ENCODE assay signal across 21 cellular contexts in genomic region chr1:208084220-208084619, GRCh38.
"Had no signal": no experiment of that assay in that cellular context is flagged by ENCODE, and none has a peak within 500 bp of the region (broad histone marks: within the 10 kb centered on the region; RNA-seq: fewer than 3 reads in every experiment).

No MANE protein-coding gene starts in this region.

- H3K27me3 ChIP-seq: MG63 had no signal

- H3K9me3 ChIP-seq: MG63 had no signal

- H3K27me3 Mint-ChIP-seq: activated CD8-positive, alpha-beta T cell treated with anti-CD3 and anti-CD28 coated beads for 36 hours; activated naive CD8-positive, alpha-beta T cell treated with anti-CD3 and anti-CD28 coated beads for 36 hours had no signal

- H3K36me3 Mint-ChIP-seq: activated naive CD4-positive, alpha-beta T cell treated with anti-CD3 and anti-CD28 coated beads, Interleukin-2, amount 10 ng/mL, durations not matched to agents 7 days and 5 days; activated naive CD8-positive, alpha-beta T cell treated with anti-CD3 and anti-CD28 coated beads for 36 hours had no signal

- H3K36me3 ChIP-seq: MG63 had no signal

- H3K27ac Mint-ChIP-seq: activated CD8-positive, alpha-beta T cell treated with anti-CD3 and anti-CD28 coated beads for 36 hours; activated naive CD4-positive, alpha-beta T cell treated with anti-CD3 and anti-CD28 coated beads, Interleukin-2, amount 10 ng/mL, durations not matched to agents 7 days and 5 days; activated naive CD8-positive, alpha-beta T cell treated with anti-CD3 and anti-CD28 coated beads for 36 hours; activated T-cell treated with anti-CD3 and anti-CD28 coated beads, Interleukin-2, amount 50 U/mL, for 72 hours; activated T-helper 2 cell treated with anti-CD3 and anti-CD28 coated beads, Interferon-gamma antibody, Interleukin-2, Interleukin-4, amounts not matched to agents 10 μg/mL and 5 μg/mL and 100 μg/mL, durations not matched to agents 14 hours and 24 hours and 36 hours had no signal

- ATAC-seq: activated CD4-positive, CD25-positive, alpha-beta regulatory T cell treated with anti-CD3 and anti-CD28 coated beads, Interleukin-2, amount 50 U/mL, for 24 hours; activated CD8-positive, alpha-beta T cell treated with anti-CD3 and anti-CD28 coated beads for 36 hours; activated T-cell treated with anti-CD3 and anti-CD28 coated beads, Interleukin-2, amount 50 U/mL, for 72 hours; HepG2; Right ventricle myocardium inferior had no signal

- H3K4me3 ChIP-seq: MG63, SK-N-MC had no signal

- H3K4me3 Mint-ChIP-seq: activated CD8-positive, alpha-beta T cell treated with anti-CD3 and anti-CD28 coated beads for 36 hours; activated naive CD4-positive, alpha-beta T cell treated with anti-CD3 and anti-CD28 coated beads, Interleukin-2, amount 10 ng/mL, durations not matched to agents 7 days and 5 days; activated naive CD8-positive, alpha-beta T cell treated with anti-CD3 and anti-CD28 coated beads for 36 hours; activated T-cell treated with anti-CD3 and anti-CD28 coated beads, Interleukin-2, amount 50 U/mL, for 72 hours had no signal

- H3K27ac ChIP-seq: SK-N-MC had no signal

- DNase-seq: activated CD4-positive, alpha-beta T cell treated with anti-CD3 and anti-CD28 coated beads for 4 hours; activated CD8-positive, alpha-beta memory T cell treated with anti-CD3 and anti-CD28 coated beads, Interleukin-2, amount 50 U/mL, for 4 hours; activated CD8-positive, alpha-beta T cell treated with anti-CD3 and anti-CD28 coated beads for 36 hours; activated gamma-delta T cell treated with Interleukin-2 at 50 U/mL for 16 hours; activated naive CD4-positive, alpha-beta T cell treated with anti-CD3 and anti-CD28 coated beads, Interleukin-2, amount 10 ng/mL, durations not matched to agents 7 days and 5 days; activated naive CD8-positive, alpha-beta T cell treated with anti-CD3 and anti-CD28 coated beads for 36 hours; activated T-cell treated with anti-CD3 and anti-CD28 coated beads, Interleukin-2, amount 50 U/mL, for 72 hours; MG63; MV-4-11; NCI-H1092 treated with DMSO at 0.1 percent for 48 hours; NCI-H1417 treated with DMSO at 0.1 percent for 48 hours; NCI-H1694; NCI-H2029 treated with DMSO at 0.1 percent for 48 hours; NCI-H510A treated with DMSO at 0.1 percent for 48 hours; NCI-H748 treated with DMSO at 0.1 percent for 48 hours; T-helper 1 cell had no signal

- H3K9me3 Mint-ChIP-seq: activated CD8-positive, alpha-beta T cell treated with anti-CD3 and anti-CD28 coated beads for 36 hours; activated naive CD4-positive, alpha-beta T cell treated with anti-CD3 and anti-CD28 coated beads, Interleukin-2, amount 10 ng/mL, durations not matched to agents 7 days and 5 days; activated naive CD8-positive, alpha-beta T cell treated with anti-CD3 and anti-CD28 coated beads for 36 hours; activated T-cell treated with anti-CD3 and anti-CD28 coated beads, Interleukin-2, amount 50 U/mL, for 72 hours; activated T-helper 2 cell treated with anti-CD3 and anti-CD28 coated beads, Interferon-gamma antibody, Interleukin-2, Interleukin-4, amounts not matched to agents 10 μg/mL and 5 μg/mL and 100 μg/mL, durations not matched to agents 14 hours and 24 hours and 36 hours had no signal
